Comparison of ENCODE assay signal across 16 cellular contexts in genomic region chr14:81927069-81927468, GRCh38.
DNase-seq lines count a peak whose midpoint lies in the region; ATAC-seq and TF ChIP-seq lines count a peak whose summit lies in the region.
"Had no signal": no experiment of that assay in that cellular context is flagged by ENCODE, and none has a peak within 500 bp of the region (broad histone marks: within the 10 kb centered on the region; RNA-seq: fewer than 3 reads in every experiment).

No MANE protein-coding gene starts in this region.

- no peaks in the 10 kb centered on the region for H3K79me2 ChIP-seq in H9 (ENCODE audit: insufficient read depth, low read length)
- no peaks in the 10 kb centered on the region for H3K79me2 ChIP-seq in OCI-LY1 (ENCODE audit: insufficient read depth, low read length)
- no peaks in the 10 kb centered on the region for H3K79me2 ChIP-seq in SK-N-SH (ENCODE audit: insufficient read depth)

- WGBS in H9 (ENCODE audit: extremely low coverage, insufficient read length, low lambda C conversion rate), result no CpG with 5 or more reads among the region's 1 CpG
- WGBS in SK-N-SH (ENCODE audit: low lambda C conversion rate), result 0% methylated on average over 1 of the region's 1 CpG

- H3K27ac ChIP-seq in A673 (ENCODE audit: low read depth, low read length, poor library complexity, severe bottlenecking) (no peak overlapping the region), H9 (ENCODE audit: insufficient read length, low read depth, low read length) (no peak overlapping the region), OCI-LY1 (ENCODE audit: low read depth, low read length, poor library complexity, severe bottlenecking) (no peak overlapping the region), SK-N-SH (ENCODE audit: low read depth in 2 of 2, low read length in 1 of 2) (no peak overlapping the region)
- H3K27ac ChIP-seq: BLaER1, Peyer's patch, prostate gland had no signal

- H2BK12ac ChIP-seq in H9 (ENCODE audit: insufficient read length, low read depth, low read length), result no peak overlapping the region

- no peak overlapping the region for H3K4me3 Mint-ChIP-seq in H9

- no peak overlapping the region for H2BK5ac ChIP-seq in H9 (ENCODE audit: insufficient read length, low read length)

- H3K36me3 ChIP-seq in A673 (ENCODE audit: insufficient read depth, low read length, poor library complexity, severe bottlenecking) (no peaks in the 10 kb centered on the region), OCI-LY1 (ENCODE audit: insufficient read depth, low read length) (no peaks in the 10 kb centered on the region), SK-N-SH (replicated peaks in 1 of 2; ENCODE audit: control insufficient read depth in 1 of 2, insufficient read depth in 2 of 2, low read length in 1 of 2) (no peaks in the 10 kb centered on the region)
- H3K36me3 ChIP-seq: BLaER1, Peyer's patch, prostate gland had no signal

- H3K4me1 ChIP-seq in A673 (ENCODE audit: insufficient read depth, low read length, poor library complexity, severe bottlenecking), result no peaks in the 10 kb centered on the region
- no peaks in the 10 kb centered on the region for H3K4me1 ChIP-seq in H9 (ENCODE audit: insufficient read depth, low read length)
- no peaks in the 10 kb centered on the region for H3K4me1 ChIP-seq in OCI-LY1 (ENCODE audit: insufficient read depth, low read length, severe bottlenecking)
- no peaks in the 10 kb centered on the region for H3K4me1 ChIP-seq in SK-N-SH (ENCODE audit: control insufficient read depth in 1 of 2, insufficient read depth in 2 of 2, low read depth in 1 of 2, low read length in 1 of 2)
- H3K4me1 ChIP-seq: BLaER1, Peyer's patch, prostate gland had no signal

- H3K9me3 ChIP-seq in A673 (ENCODE audit: low read depth, low read length, poor library complexity, severe bottlenecking), result no peaks in the 10 kb centered on the region
- H3K9me3 ChIP-seq in H9 (ENCODE audit: control insufficient read depth, low read depth, low read length), result no peaks in the 10 kb centered on the region
- H3K9me3 ChIP-seq in OCI-LY1 (ENCODE audit: low read length), result no peaks in the 10 kb centered on the region
- no peaks in the 10 kb centered on the region for H3K9me3 ChIP-seq in SK-N-SH
- H3K9me3 ChIP-seq: BLaER1, Peyer's patch, prostate gland had no signal

- H3K4me1 Mint-ChIP-seq in H9, result peaks cover 0 to 6% of the 10 kb centered on the region in 2 experiments; a peak in 3 of 4 replicates

- no peaks in the 10 kb centered on the region for H3K36me3 Mint-ChIP-seq in H9 (ENCODE audit: insufficient read depth in 1 of 3, low read depth in 3 of 3)

- DNase-seq in A673 (ENCODE audit: low spot score) (peak; percentile 8), H9 (no peak), iPS-NIHi11 (ENCODE audit: low spot score) (peak; percentile 21), SK-N-SH (no peak)
- DNase-seq in activated T-cell treated with anti-CD3 and anti-CD28 coated beads, Interleukin-2, amount 50 U/mL, for 48 hours, result no peak
- no peak for DNase-seq in activated CD4-positive, CD25-positive, alpha-beta regulatory T cell (lab: John Stamatoyannopoulos, UW)
- DNase-seq: effector memory CD4-positive, alpha-beta T cell; NCI-H1436 treated with DMSO at 0.1 percent for 48 hours; Peyer's patch; stimulated activated CD4-positive, alpha-beta T cell treated with anti-CD3 and anti-CD28 coated beads, Interleukin-2, amount 100 ng/mL, for 48 hours; stimulated activated naive CD8-positive, alpha-beta T cell treated with anti-CD3 and anti-CD28 coated beads, Interleukin-15, Interleukin-2, amounts not matched to agents 100 U/mL and 50 U/mL, for 24 hours had no signal

- POLR2A ChIA-PET in A673 (lab: Charles Lee; ENCODE audit: low non-redundant PET) (no interaction called here), SK-N-SH (lab: Yijun Ruan, JAX) (no interaction called here)

- H3K9me2 ChIP-seq in OCI-LY1 (ENCODE audit: low read depth, low read length) (no peaks in the 10 kb centered on the region), SK-N-SH (no peaks in the 10 kb centered on the region)

- TF ChIP-seq RAD21 in SK-N-SH (IDR thresholded peaks at IDR 0.05; ENCODE audit: low read length), result no peak

- H3T11ph ChIP-seq in H9 (ENCODE audit: low read length), result no peak overlapping the region

- H3K27me3 ChIP-seq in A673 (replicated peaks; ENCODE audit: insufficient read depth, low read depth, low read length, poor library complexity), result no peaks in the 10 kb centered on the region
- H3K27me3 ChIP-seq in H9 (ENCODE audit: insufficient read depth, low read length), result no peaks in the 10 kb centered on the region
- no peaks in the 10 kb centered on the region for H3K27me3 ChIP-seq in OCI-LY1 (ENCODE audit: insufficient read depth, low read length)
- no peaks in the 10 kb centered on the region for H3K27me3 ChIP-seq in SK-N-SH (ENCODE audit: insufficient read depth)
- H3K27me3 ChIP-seq: BLaER1, Peyer's patch had no signal

- H3K23me2 ChIP-seq in H9 (ENCODE audit: insufficient read length, low read depth, low read length, poor library complexity, severe bottlenecking), result no peaks in the 10 kb centered on the region

- H3K4ac ChIP-seq in H9 (ENCODE audit: low read depth, low read length), result no peak overlapping the region

- no peak overlapping the region for H4K91ac ChIP-seq in H9 (ENCODE audit: insufficient read length, low read depth, low read length)

- no peak overlapping the region for H3K4me2 ChIP-seq in H9 (ENCODE audit: insufficient read depth, insufficient read length, low read length)
- no peak overlapping the region for H3K4me2 ChIP-seq in OCI-LY1 (ENCODE audit: low read length)
- H3K4me2 ChIP-seq in SK-N-SH, result no peak overlapping the region
- H3K4me2 ChIP-seq: BLaER1 had no signal

- intact Hi-C loops in A673 (cut with micrococcal nuclease; ENCODE audit: unreplicated experiment), result no loop called here

- no peak overlapping the region for H3K27ac Mint-ChIP-seq in H9

- no peak for TF ChIP-seq EP300 in SK-N-SH (IDR thresholded peaks at IDR 0.05; ENCODE audit: borderline replicate concordance in 1 of 2, low read depth in 1 of 2, low read length in 1 of 2)

- no peaks in the 10 kb centered on the region for H3K9me3 Mint-ChIP-seq in H9

- no peak overlapping the region for H2BK15ac ChIP-seq in H9 (ENCODE audit: low read depth, low read length)

- no peak overlapping the region for H2BK20ac ChIP-seq in H9 (ENCODE audit: low read depth, low read length, poor library complexity, severe bottlenecking)

- H3K56ac ChIP-seq in H9 (ENCODE audit: insufficient read length, low read depth, low read length), result no peak overlapping the region

- ATAC-seq in HG03045 (IDR thresholded peaks at IDR 0.05; ENCODE audit: unreplicated experiment), result no peak
- ATAC-seq: stimulated activated naive CD8-positive, alpha-beta T cell treated with anti-CD3 and anti-CD28 coated beads, Interleukin-15, Interleukin-2, amounts not matched to agents 100 U/mL and 50 U/mL, for 24 hours had no signal

- H3K27me3 Mint-ChIP-seq in H9 (ENCODE audit: low read depth), result no peaks in the 10 kb centered on the region; the same call in 1 of the 2 replicates

- no peak overlapping the region for H2BK120ac ChIP-seq in H9 (ENCODE audit: low read depth, low read length, poor library complexity, severe bottlenecking)

- H4K20me1 ChIP-seq in H9 (ENCODE audit: control insufficient read depth, insufficient read depth, insufficient read length) (no peaks in the 10 kb centered on the region), OCI-LY1 (ENCODE audit: insufficient read depth, low read length) (no peaks in the 10 kb centered on the region), SK-N-SH (ENCODE audit: insufficient read depth) (no peaks in the 10 kb centered on the region)
- H4K20me1 ChIP-seq: BLaER1 had no signal

- CTCF ChIA-PET in A673 (lab: Charles Lee), result interaction anchor here (0.7 kb wide), 1 partner anchor 462 kb away, joined by 5 read pairs; no protein-coding TSS in a partner anchor
- CTCF ChIA-PET in SK-N-SH (lab: Yijun Ruan, JAX), result no interaction called here

- no TSS peak for BruUV-seq in A673 (replicated peaks; lab: Mats Ljungman, UMichigan)

- H3F3A ChIP-seq in OCI-LY1 (ENCODE audit: insufficient read depth, low read length), result no peaks in the 10 kb centered on the region
- H3F3A ChIP-seq in SK-N-SH (replicated peaks; ENCODE audit: insufficient read depth), result no peaks in the 10 kb centered on the region

- no peak overlapping the region for H2AFZ ChIP-seq in H9 (ENCODE audit: low read length)
- H2AFZ ChIP-seq in OCI-LY1 (ENCODE audit: low read length), result no peak overlapping the region
- H2AFZ ChIP-seq in SK-N-SH (ENCODE audit: low read depth), result no peak overlapping the region

- no peak overlapping the region for H2AK5ac ChIP-seq in H9 (ENCODE audit: insufficient read length, low read length)

- H3K14ac ChIP-seq in H9 (ENCODE audit: insufficient read depth, low read length), result no peak overlapping the region

- no peak overlapping the region for H3K23ac ChIP-seq in H9 (ENCODE audit: insufficient read length, low read depth, low read length)

- H3K4me3 ChIP-seq in A673 (ENCODE audit: low read depth, low read length, poor library complexity, severe bottlenecking), result no peak overlapping the region
- H3K4me3 ChIP-seq in OCI-LY1 (ENCODE audit: low read depth, low read length, poor library complexity, severe bottlenecking), result no peak overlapping the region
- no peak overlapping the region for H3K4me3 ChIP-seq in SK-N-SH (ENCODE audit: low read depth in 2 of 2, low read length in 1 of 2)
- H3K4me3 ChIP-seq: BLaER1, lung, Peyer's patch, prostate gland had no signal

- H3K79me1 ChIP-seq in H9 (ENCODE audit: insufficient read depth, low read depth, low read length, poor library complexity, severe bottlenecking), result no peaks in the 10 kb centered on the region

- peak; percentile 48 for TF ChIP-seq CTCF in A673 (conservative IDR thresholded peaks at IDR 0.05; ENCODE audit: low read depth, low read length)
- peak; percentile 68 for TF ChIP-seq CTCF in H9 (conservative IDR thresholded peaks at IDR 0.05)
- TF ChIP-seq CTCF in OCI-LY1 (IDR thresholded peaks at IDR 0.05; ENCODE audit: low read length), result peak; percentile 18; the same call in 1 of the 2 replicates
- no peak for TF ChIP-seq CTCF in SK-N-SH (IDR thresholded peaks at IDR 0.05)

- no peak overlapping the region for H4K5ac ChIP-seq in H9 (ENCODE audit: insufficient read length, low read depth, low read length)

- H3K18ac ChIP-seq in H9 (ENCODE audit: insufficient read length, low read depth, low read length), result no peak overlapping the region

- no peak overlapping the region for H3K9ac ChIP-seq in H9 (ENCODE audit: extremely low read depth, insufficient read length, low read length)
- H3K9ac ChIP-seq in OCI-LY1 (ENCODE audit: low read length), result no peak overlapping the region
- no peak overlapping the region for H3K9ac ChIP-seq in SK-N-SH
- H3K9ac ChIP-seq: BLaER1 had no signal

- H4K8ac ChIP-seq in H9 (replicated peaks; ENCODE audit: insufficient read length, low read depth, low read length), result no peak overlapping the region

TF ChIP-seq in SK-N-SH, 30 proteins besides CTCF, POLR2A, EP300 and RAD21 (continues in another document):
- TF ChIP-seq JUND (IDR thresholded peaks at IDR 0.05) (no peak), MAX (IDR thresholded peaks at IDR 0.05; ENCODE audit: low read depth) (no peak), POLR2AphosphoS5 (IDR thresholded peaks at IDR 0.05; ENCODE audit: low read depth, low read length) (no peak), CHD2 (IDR thresholded peaks at IDR 0.05; ENCODE audit: low read length, partially characterized antibody) (no peak)

Comparison
In these comparisons a context has a peak if more than half of its experiments do, and no peak if none do; other contexts are left out.
1. DNase-seq: peak in A673 (single experiment) and iPS-NIHi11 (single experiment); none in H9 (single experiment), SK-N-SH (single experiment), activated T-cell treated with anti-CD3 and anti-CD28 coated beads, Interleukin-2, amount 50 U/mL, for 48 hours (0 of 2) and activated CD4-positive, CD25-positive, alpha-beta regulatory T cell (0 of 4).